Comparison of ENCODE assay signal across 8 cellular contexts in genomic region chr5:79236970-79237734, GRCh38. TPM values are rescaled to one million over a fixed set of nuclear protein-coding genes. Genes with fewer than 3 reads are reported as not detected.
DNase-seq lines count a peak whose midpoint lies in the region; ATAC-seq and TF ChIP-seq lines count a peak whose summit lies in the region.

No MANE protein-coding gene starts in this region.

- peak; percentile 1 for DNase-seq in NCI-H2107 (lab: John Stamatoyannopoulos, UW)
- no peak for DNase-seq in NCI-H2107 treated with DMSO at 0.1 percent for 48 hours (lab: John Stamatoyannopoulos, UW; ENCODE audit: unreplicated experiment)
- DNase-seq in NOMO-1 treated with dmso at 0.1 percent for 144 hours (lab: John Stamatoyannopoulos, UW; ENCODE audit: unreplicated experiment) = peak; percentile 2
- DNase-seq in fibroblast of the aortic adventitia (ENCODE audit: low read depth) = peak; percentile 47
- peak; percentile 29 for DNase-seq in neural crest cell (ENCODE audit: low read depth, low spot score)
- no peak for DNase-seq in type B pancreatic cell (ENCODE audit: extremely low spot score, unreplicated experiment)

- H3K4me3 ChIP-seq in fibroblast of the aortic adventitia (ENCODE audit: low read depth, low read length) = peak overlapping the region; percentile 88

- peaks cover 19% of the 10 kb centered on the region for H3K4me1 Mint-ChIP-seq in activated T-helper 17 cell treated with anti-CD3 and anti-CD28 coated beads, Interleukin-2, amount 50 U/mL, for 72 hours
- H3K4me1 Mint-ChIP-seq in neural crest cell (peaks cover 25% of the 10 kb centered on the region), type B pancreatic cell (ENCODE audit: unreplicated experiment) (peaks cover 18% of the 10 kb centered on the region)

- TF ChIP-seq CTCF in fibroblast of the aortic adventitia (IDR thresholded peaks at IDR 0.05; ENCODE audit: insufficient read depth, low read length) (no peak), neural crest cell (conservative IDR thresholded peaks at IDR 0.05) (no peak), type B pancreatic cell (conservative IDR thresholded peaks at IDR 0.05) (no peak)

- peak; percentile 25 for ATAC-seq in HG03045 (IDR thresholded peaks at IDR 0.05; ENCODE audit: unreplicated experiment)
- peak; percentile 36 for ATAC-seq in activated T-helper 17 cell treated with anti-CD3 and anti-CD28 coated beads, Interleukin-2, amount 50 U/mL, for 72 hours (replicated peaks)

- H3K27ac Mint-ChIP-seq in activated T-helper 17 cell treated with anti-CD3 and anti-CD28 coated beads, Interleukin-2, amount 50 U/mL, for 72 hours = peak overlapping the region; percentile 86
- H3K27ac Mint-ChIP-seq in neural crest cell (ENCODE audit: unreplicated experiment) = no peak overlapping the region
- peak overlapping the region; percentile 81 for H3K27ac Mint-ChIP-seq in type B pancreatic cell

- peaks cover 33% of the 10 kb centered on the region for H3K36me3 Mint-ChIP-seq in activated T-helper 17 cell treated with anti-CD3 and anti-CD28 coated beads, Interleukin-2, amount 50 U/mL, for 72 hours (ENCODE audit: low read depth)
- H3K36me3 Mint-ChIP-seq in neural crest cell (ENCODE audit: low read depth) (no peaks in the 10 kb centered on the region), type B pancreatic cell (peaks cover 8% of the 10 kb centered on the region)

- no peaks in the 10 kb centered on the region for H3K27me3 Mint-ChIP-seq in activated T-helper 17 cell treated with anti-CD3 and anti-CD28 coated beads, Interleukin-2, amount 50 U/mL, for 72 hours
- H3K27me3 Mint-ChIP-seq in neural crest cell (ENCODE audit: low read depth) = peaks cover 53% of the 10 kb centered on the region
- no peaks in the 10 kb centered on the region for H3K27me3 Mint-ChIP-seq in type B pancreatic cell

- no peaks in the 10 kb centered on the region for H3K9me3 Mint-ChIP-seq in activated T-helper 17 cell treated with anti-CD3 and anti-CD28 coated beads, Interleukin-2, amount 50 U/mL, for 72 hours
- H3K9me3 Mint-ChIP-seq in neural crest cell = no peaks in the 10 kb centered on the region
- no peaks in the 10 kb centered on the region for H3K9me3 Mint-ChIP-seq in type B pancreatic cell

- H3K4me3 Mint-ChIP-seq in activated T-helper 17 cell treated with anti-CD3 and anti-CD28 coated beads, Interleukin-2, amount 50 U/mL, for 72 hours = peak overlapping the region; percentile 86
- H3K4me3 Mint-ChIP-seq in neural crest cell = peak overlapping the region; percentile 83
- peak overlapping the region; percentile 91 for H3K4me3 Mint-ChIP-seq in type B pancreatic cell

RNA-seq across cellular contexts. Expression of gene JMY, which starts 1.2 kb away (rescaled TPM):
- 10 to 100 TPM; 11.2 to 13.9 TPM for total RNA-seq in activated T-helper 17 cell treated with anti-CD3 and anti-CD28 coated beads, Interleukin-2, amount 50 U/mL, for 72 hours
- total RNA-seq in fibroblast of the aortic adventitia (ENCODE audit: low replicate concordance) (16.4 and 17.7 TPM in 2 replicates), neural crest cell (3.0 and 4.2 TPM in 2 replicates), type B pancreatic cell (ENCODE audit: low replicate concordance) (11.6 and 13.0 TPM in 2 replicates)

Comparison
In these comparisons a context has a peak if more than half of its experiments do, and no peak if none do; other contexts are left out.
1. DNase-seq: peak in NCI-H2107 (single experiment), NOMO-1 treated with dmso at 0.1 percent for 144 hours (single experiment), fibroblast of the aortic adventitia (single experiment) and neural crest cell (single experiment); none in NCI-H2107 treated with DMSO at 0.1 percent for 48 hours (single experiment) and type B pancreatic cell (single experiment).
2. Peak in every context shown above with its lines, with median percentiles within 50 percentile points of each other: H3K4me3 Mint-ChIP-seq.